ENCODE assay signal across 9 cellular contexts in genomic region chr10:13831711-13832110, GRCh38.
A peak's percentile ranks its signal among the peaks of the same experiment; 100 is the strongest.
DNase-seq lines count a peak whose midpoint lies in the region; ATAC-seq and TF ChIP-seq lines count a peak whose summit lies in the region.
"Had no signal": no experiment of that assay in that cellular context is flagged by ENCODE, and none has a peak within 500 bp of the region (broad histone marks: within the 10 kb centered on the region; RNA-seq: fewer than 3 reads in every experiment).

No MANE protein-coding gene starts in this region.

- CTCF ChIA-PET in activated CD8-positive, alpha-beta T cell treated with anti-CD3 and anti-CD28 coated beads for 36 hours (lab: Charles Lee): no interaction called here
- CTCF ChIA-PET in naive thymus-derived CD4-positive, alpha-beta T cell (lab: Charles Lee): interaction anchor here (0.9 kb wide), 1 partner anchor 365 kb away, joined by 3 read pairs; no protein-coding TSS in a partner anchor

- DNase-seq in activated CD8-positive, alpha-beta T cell treated with anti-CD3 and anti-CD28 coated beads for 36 hours: no peak
- no peak for DNase-seq in naive thymus-derived CD4-positive, alpha-beta T cell
- DNase-seq in activated T-cell treated with anti-CD3 and anti-CD28 coated beads for 4 hours: no peak
- DNase-seq: retina had no signal

- no peaks in the 10 kb centered on the region for H3K27me3 Mint-ChIP-seq in activated CD8-positive, alpha-beta T cell treated with anti-CD3 and anti-CD28 coated beads for 36 hours
- peaks cover 0 to 5% (median 0%) of the 10 kb centered on the region in 5 donors for H3K27me3 Mint-ChIP-seq in naive thymus-derived CD4-positive, alpha-beta T cell

- no peak overlapping the region for H3K27ac ChIP-seq in naive thymus-derived CD4-positive, alpha-beta T cell (ENCODE audit: low read depth, low read length)

- no peaks in the 10 kb centered on the region for H3K36me3 Mint-ChIP-seq in activated CD8-positive, alpha-beta T cell treated with anti-CD3 and anti-CD28 coated beads for 36 hours (ENCODE audit: low read depth)
- H3K36me3 Mint-ChIP-seq in naive thymus-derived CD4-positive, alpha-beta T cell: no peaks in the 10 kb centered on the region

- H3K4me3 ChIP-seq in naive thymus-derived CD4-positive, alpha-beta T cell (ENCODE audit: low read length): no peak overlapping the region

- no peaks in the 10 kb centered on the region for H3K4me1 ChIP-seq in naive thymus-derived CD4-positive, alpha-beta T cell (ENCODE audit: control insufficient read depth in 2 of 2, insufficient read depth in 2 of 2, low read length in 2 of 2)

- no peaks in the 10 kb centered on the region for H3K9me3 Mint-ChIP-seq in activated CD8-positive, alpha-beta T cell treated with anti-CD3 and anti-CD28 coated beads for 36 hours
- peaks cover 0 to 3% (median 0%) of the 10 kb centered on the region in 11 donors for H3K9me3 Mint-ChIP-seq in naive thymus-derived CD4-positive, alpha-beta T cell

- TF ChIP-seq CTCF in activated CD8-positive, alpha-beta T cell treated with anti-CD3 and anti-CD28 coated beads for 36 hours (IDR thresholded peaks at IDR 0.05): no peak

- POLR2A ChIA-PET in activated CD8-positive, alpha-beta T cell treated with anti-CD3 and anti-CD28 coated beads for 36 hours (lab: Charles Lee): no interaction called here
- POLR2A ChIA-PET in naive thymus-derived CD4-positive, alpha-beta T cell (lab: Charles Lee): no interaction called here

- intact Hi-C loops in activated CD8-positive, alpha-beta T cell treated with anti-CD3 and anti-CD28 coated beads for 36 hours (cut with micrococcal nuclease): no loop called here
- intact Hi-C loops in naive thymus-derived CD4-positive, alpha-beta T cell (cut with micrococcal nuclease): no loop called here

- peak; percentile 80 for ATAC-seq in GM18511 (IDR thresholded peaks at IDR 0.05; ENCODE audit: unreplicated experiment)
- ATAC-seq in HG03045 (IDR thresholded peaks at IDR 0.05; ENCODE audit: unreplicated experiment): peak; percentile 62
- ATAC-seq in activated CD8-positive, alpha-beta T cell treated with anti-CD3 and anti-CD28 coated beads for 36 hours: no peak
- ATAC-seq in naive thymus-derived CD4-positive, alpha-beta T cell: no peak
- no peak for ATAC-seq in GM19328 (IDR thresholded peaks at IDR 0.05; ENCODE audit: unreplicated experiment)
- ATAC-seq in HG03039 (IDR thresholded peaks at IDR 0.05; ENCODE audit: unreplicated experiment): no peak
- ATAC-seq in HG02840 (IDR thresholded peaks at IDR 0.05; ENCODE audit: low FRiP score, unreplicated experiment): no peak

- no peaks in the 10 kb centered on the region for H3K9me3 ChIP-seq in naive thymus-derived CD4-positive, alpha-beta T cell (ENCODE audit: control insufficient read depth in 2 of 3, low read length in 3 of 3)

- no peak overlapping the region for H3K4me3 Mint-ChIP-seq in activated CD8-positive, alpha-beta T cell treated with anti-CD3 and anti-CD28 coated beads for 36 hours
- H3K4me3 Mint-ChIP-seq in naive thymus-derived CD4-positive, alpha-beta T cell: peak overlapping the region in 1 of 10 donors; percentile 10

- peak overlapping the region; percentile 66 for H3K27ac Mint-ChIP-seq in activated CD8-positive, alpha-beta T cell treated with anti-CD3 and anti-CD28 coated beads for 36 hours
- peak overlapping the region in 6 of 9 donors; percentile 30 to 72 (median 42) for H3K27ac Mint-ChIP-seq in naive thymus-derived CD4-positive, alpha-beta T cell

- no peaks in the 10 kb centered on the region for H3K36me3 ChIP-seq in naive thymus-derived CD4-positive, alpha-beta T cell (ENCODE audit: control insufficient read depth in 2 of 3, insufficient read depth in 3 of 3, low read length in 3 of 3)

- H3K4me1 Mint-ChIP-seq in activated CD8-positive, alpha-beta T cell treated with anti-CD3 and anti-CD28 coated beads for 36 hours (ENCODE audit: low read depth): peaks cover 8% of the 10 kb centered on the region
- H3K4me1 Mint-ChIP-seq in naive thymus-derived CD4-positive, alpha-beta T cell: peaks cover 7 to 11% (median 10%) of the 10 kb centered on the region in 7 donors

- no peaks in the 10 kb centered on the region for H3K27me3 ChIP-seq in naive thymus-derived CD4-positive, alpha-beta T cell (ENCODE audit: control insufficient read depth in 2 of 2, insufficient read depth in 2 of 2, low read length in 2 of 2)

Comparison
In these comparisons a context has a peak if more than half of its experiments do, and no peak if none do; other contexts are left out.
1. ATAC-seq: peak in GM18511 (single experiment) and HG03045 (single experiment); none in activated CD8-positive, alpha-beta T cell treated with anti-CD3 and anti-CD28 coated beads for 36 hours (single experiment), naive thymus-derived CD4-positive, alpha-beta T cell (single experiment), GM19328 (single experiment), HG03039 (single experiment) and HG02840 (single experiment).